ENCODE assay signal across 1 cellular context in the genomic region with DNA sequence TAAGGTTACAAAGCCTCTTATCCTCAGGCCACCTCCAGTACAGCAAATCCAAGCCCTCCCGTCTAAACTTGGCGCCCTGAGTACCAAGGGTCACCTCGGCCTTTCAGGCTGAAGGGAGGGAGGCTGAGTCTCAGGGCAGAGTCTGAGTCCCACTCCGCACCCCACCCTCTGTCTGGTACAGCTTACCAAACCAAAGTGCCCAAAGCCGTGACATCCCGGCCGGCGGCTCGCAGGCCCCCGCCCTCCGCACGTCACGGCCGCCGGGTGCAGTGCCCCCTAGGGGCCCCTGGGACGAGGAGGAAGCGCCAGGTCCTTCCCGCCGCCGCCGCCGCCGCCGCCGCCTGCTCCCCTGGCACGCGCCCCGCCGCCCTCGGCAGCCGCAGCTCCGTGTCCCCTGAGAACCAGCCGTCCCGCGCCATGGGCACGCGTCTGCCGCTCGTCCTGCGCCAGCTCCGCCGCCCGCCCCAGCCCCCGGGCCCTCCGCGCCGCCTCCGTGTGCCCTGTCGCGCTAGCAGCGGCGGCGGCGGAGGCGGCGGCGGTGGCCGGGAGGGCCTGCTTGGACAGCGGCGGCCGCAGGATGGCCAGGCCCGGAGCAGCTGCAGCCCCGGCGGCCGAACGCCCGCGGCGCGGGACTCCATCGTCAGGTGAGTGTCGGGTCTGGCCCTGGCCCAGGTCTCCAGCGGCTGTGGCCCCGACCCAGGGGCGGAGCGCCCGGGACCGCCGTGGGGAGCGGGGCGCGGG.
TF ChIP-seq lines count a peak whose summit lies in the region.

A gene (plus strand): TSS at position 297 of the 741 bp plus-strand sequence. CDS start 121 bp downstream, at position 418.

TF ChIP-seq in H1, 55 proteins besides CTCF, POLR2A, EP300 and RAD21:
- TF ChIP-seq, protein P1, sequence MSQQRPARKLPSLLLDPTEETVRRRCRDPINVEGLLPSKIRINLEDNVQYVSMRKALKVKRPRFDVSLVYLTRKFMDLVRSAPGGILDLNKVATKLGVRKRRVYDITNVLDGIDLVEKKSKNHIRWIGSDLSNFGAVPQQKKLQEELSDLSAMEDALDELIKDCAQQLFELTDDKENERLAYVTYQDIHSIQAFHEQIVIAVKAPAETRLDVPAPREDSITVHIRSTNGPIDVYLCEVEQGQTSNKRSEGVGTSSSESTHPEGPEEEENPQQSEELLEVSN (IDR thresholded peaks at IDR 0.05) = peak; percentile 15; the same call in 1 of the 2 replicates
- TF ChIP-seq TAF1 (IDR thresholded peaks at IDR 0.05; ENCODE audit: low read depth, low read length) (peak; percentile 82), POLR2AphosphoS5 (IDR thresholded peaks at IDR 0.05; ENCODE audit: low read depth, low read length) (peak; percentile 81), PHF8 (conservative IDR thresholded peaks at IDR 0.05; ENCODE audit: low read depth, low read length) (peak; percentile 38), SP1 (IDR thresholded peaks at IDR 0.05; ENCODE audit: low read depth, low read length) (no peak), RBBP5 (IDR thresholded peaks at IDR 0.05; ENCODE audit: borderline replicate concordance, low read depth, low read length) (no peak; the same call in 1 of the 2 replicates), TAF7 (optimal IDR thresholded peaks at IDR 0.05; ENCODE audit: borderline replicate concordance, low read depth, low read length) (peak; percentile 75), TEAD4 (IDR thresholded peaks at IDR 0.05; ENCODE audit: low read depth, low read length) (peak; percentile 28; the same call in 1 of the 2 replicates), CREB1 (IDR thresholded peaks at IDR 0.05) (peak; percentile 86), KDM5A (IDR thresholded peaks at IDR 0.05; ENCODE audit: low read length) (no peak), MAFK (IDR thresholded peaks at IDR 0.05; ENCODE audit: low read depth, low read length) (no peak), HDAC2 (IDR thresholded peaks at IDR 0.05; ENCODE audit: borderline replicate concordance in 1 of 2, low read depth in 2 of 2, low read length in 2 of 2) (0 out of 4 replicates have a peak, but pooled peaks of 1 of the 2 experiments have one; percentile 34), TBP (IDR thresholded peaks at IDR 0.05; ENCODE audit: low read depth, low read length) (peak; percentile 72; the same call in 1 of the 2 replicates)
- TF ChIP-seq, protein P2, sequence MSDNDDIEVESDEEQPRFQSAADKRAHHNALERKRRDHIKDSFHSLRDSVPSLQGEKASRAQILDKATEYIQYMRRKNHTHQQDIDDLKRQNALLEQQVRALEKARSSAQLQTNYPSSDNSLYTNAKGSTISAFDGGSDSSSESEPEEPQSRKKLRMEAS (IDR thresholded peaks at IDR 0.05) = peak; percentile 72
